In the genomic region with DNA sequence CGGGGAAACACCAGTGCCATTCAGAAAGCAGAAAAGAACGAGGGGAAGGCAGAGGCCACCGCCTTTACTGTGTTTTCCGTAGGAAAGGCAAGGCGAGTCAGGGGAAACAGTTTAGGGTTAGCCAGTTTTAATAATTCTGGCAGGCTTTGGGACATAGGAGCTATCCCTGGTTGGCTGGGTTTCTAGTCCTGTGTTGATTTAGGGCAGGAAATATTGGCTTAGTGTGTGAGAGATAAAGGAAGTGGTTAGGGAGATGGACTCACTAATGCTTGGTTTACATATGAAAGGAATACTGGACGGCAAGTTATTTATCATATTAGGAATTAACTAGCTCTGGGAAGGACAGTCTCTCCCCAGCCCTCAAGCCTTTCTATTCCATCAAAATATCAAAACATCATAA, we compare ENCODE assay signal across 1 cellular context.
TF ChIP-seq lines count a peak whose summit lies in the region.

No MANE protein-coding gene starts in this region.

TF ChIP-seq in IMR-90, 13 proteins besides CTCF, POLR2A, EP300 and RAD21 (continued from another document):
- TF ChIP-seq MAZ (IDR thresholded peaks at IDR 0.05; ENCODE audit: borderline replicate concordance, low read depth, low read length) (no peak), RFX5 (IDR thresholded peaks at IDR 0.05; ENCODE audit: low read depth, low read length) (no peak), SMC3 (IDR thresholded peaks at IDR 0.05; ENCODE audit: low read depth, low read length) (no peak), RCOR1 (IDR thresholded peaks at IDR 0.05; ENCODE audit: insufficient replicate concordance, low read length) (no peak), CEBPB (IDR thresholded peaks at IDR 0.05; ENCODE audit: low read depth, low read length) (no peak), MXI1 (IDR thresholded peaks at IDR 0.05; ENCODE audit: borderline replicate concordance, low read depth, low read length) (no peak), FOS (IDR thresholded peaks at IDR 0.05; ENCODE audit: low read depth, low read length) (no peak)
- TF ChIP-seq, protein P1, sequence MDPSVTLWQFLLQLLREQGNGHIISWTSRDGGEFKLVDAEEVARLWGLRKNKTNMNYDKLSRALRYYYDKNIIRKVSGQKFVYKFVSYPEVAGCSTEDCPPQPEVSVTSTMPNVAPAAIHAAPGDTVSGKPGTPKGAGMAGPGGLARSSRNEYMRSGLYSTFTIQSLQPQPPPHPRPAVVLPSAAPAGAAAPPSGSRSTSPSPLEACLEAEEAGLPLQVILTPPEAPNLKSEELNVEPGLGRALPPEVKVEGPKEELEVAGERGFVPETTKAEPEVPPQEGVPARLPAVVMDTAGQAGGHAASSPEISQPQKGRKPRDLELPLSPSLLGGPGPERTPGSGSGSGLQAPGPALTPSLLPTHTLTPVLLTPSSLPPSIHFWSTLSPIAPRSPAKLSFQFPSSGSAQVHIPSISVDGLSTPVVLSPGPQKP (IDR thresholded peaks at IDR 0.05; ENCODE audit: borderline replicate concordance, low read depth, low read length), result no peak
